ENCODE assay signal across 17 cellular contexts in the genomic region with DNA sequence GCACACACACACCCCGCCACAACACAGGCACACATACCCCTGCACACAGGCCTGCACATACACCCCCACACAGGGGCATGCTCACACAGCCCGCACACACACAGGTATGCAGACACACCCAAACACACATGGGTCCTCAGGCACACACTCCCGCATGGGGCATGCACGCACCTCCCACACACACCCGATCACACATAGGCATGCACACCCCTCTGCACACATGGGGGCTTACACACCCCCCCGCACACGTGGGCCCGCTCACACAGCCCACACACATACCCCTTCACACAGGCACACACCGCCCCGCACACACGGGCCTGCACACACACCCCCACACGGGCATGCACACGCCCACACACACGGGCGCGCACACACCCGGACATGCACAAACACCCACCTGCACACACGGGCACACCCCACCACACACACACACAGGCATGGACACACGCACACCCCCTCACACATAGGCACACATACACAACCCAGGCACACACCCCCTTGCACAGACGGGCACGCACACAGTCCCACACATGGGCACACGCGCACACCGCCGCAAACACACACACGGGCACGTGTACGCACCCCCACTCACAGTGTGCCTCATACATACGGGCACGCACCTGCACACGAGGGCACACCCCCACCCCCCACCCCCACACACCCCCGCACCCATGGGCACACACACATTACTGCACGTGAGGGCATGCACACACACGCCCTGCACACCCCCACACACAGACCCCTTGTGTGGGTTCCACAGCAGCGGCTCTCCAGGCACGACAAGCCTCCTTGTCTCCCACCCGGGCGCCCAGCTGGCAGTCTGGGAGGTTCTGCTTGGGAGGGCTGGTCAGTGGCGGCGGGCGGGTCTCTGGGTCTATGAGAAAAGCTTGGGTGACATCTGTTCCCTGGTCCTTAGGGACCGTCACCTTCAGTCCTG. TPM values are rescaled to one million over a fixed set of nuclear protein-coding genes. Genes with fewer than 3 reads are reported as not detected.
A peak's percentile ranks its signal among the peaks of the same experiment; 100 is the strongest.
DNase-seq lines count a peak whose midpoint lies in the region; TF ChIP-seq lines count a peak whose summit lies in the region.
"Had no signal": no experiment of that assay in that cellular context is flagged by ENCODE, and none has a peak within 500 bp of the region (broad histone marks: within the 10 kb centered on the region; RNA-seq: fewer than 3 reads in every experiment).

No MANE protein-coding gene starts in this region.

- no peak for TF ChIP-seq CTCF in GM13976 (IDR thresholded peaks at IDR 0.05; ENCODE audit: borderline replicate concordance, control extremely low read depth, extremely low read depth, insufficient read depth, missing control alignments)
- no peak for TF ChIP-seq CTCF in HEK293 (tag by site-specific recombination; IDR thresholded peaks at IDR 0.05)
- TF ChIP-seq CTCF in glutamatergic neuron (IDR thresholded peaks at IDR 0.05; ENCODE audit: partially characterized antibody, unreplicated experiment): no peak
- TF ChIP-seq CTCF in esophagus squamous epithelium (IDR thresholded peaks at IDR 0.05): no peak

- H3K27me3 ChIP-seq in trophoblast cell (ENCODE audit: insufficient read depth, low read length): no peaks in the 10 kb centered on the region
- H3K27me3 ChIP-seq in esophagus squamous epithelium: no peaks in the 10 kb centered on the region
- H3K27me3 ChIP-seq: BE2C, MG63 had no signal

- H3K4me2 ChIP-seq in trophoblast cell (ENCODE audit: low read length): no peak overlapping the region

- WGBS in trophoblast cell (ENCODE audit: extremely low coverage, insufficient coverage, insufficient read length): no CpG with 5 or more reads among the region's 42 CpGs
- 86 to 88% methylated on average over 21 to 29 of the region's 42 CpGs for WGBS in esophagus squamous epithelium, 2 donors

- no peak overlapping the region for H2BK12ac ChIP-seq in trophoblast cell (ENCODE audit: low read length)

- H3K14ac ChIP-seq in trophoblast cell (ENCODE audit: low read length): no peak overlapping the region

- no peaks in the 10 kb centered on the region for H3K79me1 ChIP-seq in trophoblast cell (ENCODE audit: low read length)

- H3K79me2 ChIP-seq in trophoblast cell (ENCODE audit: control insufficient read depth, insufficient read depth, low read length, poor library complexity): no peaks in the 10 kb centered on the region

- H3K27ac Mint-ChIP-seq in glutamatergic neuron (ENCODE audit: unreplicated experiment): peak overlapping the region; percentile 55

- H4K91ac ChIP-seq in trophoblast cell (ENCODE audit: low read depth, low read length): no peak overlapping the region

- no peak overlapping the region for H4K12ac ChIP-seq in trophoblast cell (ENCODE audit: low read depth, low read length)

- H2AK5ac ChIP-seq in trophoblast cell (ENCODE audit: low read length): no peak overlapping the region

- no peak overlapping the region for H3K23ac ChIP-seq in trophoblast cell (ENCODE audit: low read length)

- H3K4me3 ChIP-seq in HEK293 (ENCODE audit: low read depth, low read length): no peak overlapping the region
- H3K4me3 ChIP-seq in trophoblast cell (ENCODE audit: low read depth, low read length): peak overlapping the region; percentile 52
- no peak overlapping the region for H3K4me3 ChIP-seq in esophagus squamous epithelium
- H3K4me3 ChIP-seq: MG63 had no signal

- H3K4me3 Mint-ChIP-seq in glutamatergic neuron (ENCODE audit: unreplicated experiment): peak overlapping the region; percentile 11

- no peaks in the 10 kb centered on the region for H3K4me1 ChIP-seq in HEK293 (ENCODE audit: control insufficient read depth, insufficient read depth, low read length)
- H3K4me1 ChIP-seq in trophoblast cell (ENCODE audit: control insufficient read depth in 1 of 2, insufficient read depth in 2 of 2, low read length in 2 of 2): no peaks in the 10 kb centered on the region
- H3K4me1 ChIP-seq in esophagus squamous epithelium: no peaks in the 10 kb centered on the region
- H3K4me1 ChIP-seq: BE2C had no signal

- H3K9ac ChIP-seq in trophoblast cell (ENCODE audit: low read length): no peak overlapping the region

- no peak overlapping the region for H2BK5ac ChIP-seq in trophoblast cell (ENCODE audit: low read depth, low read length, poor library complexity)

- no peak for TF ChIP-seq POLR2A in esophagus squamous epithelium (IDR thresholded peaks at IDR 0.05)

- no peak overlapping the region for H4K8ac ChIP-seq in trophoblast cell (ENCODE audit: low read depth, low read length)

- POLR2A ChIA-PET in HEK293 (lab: Yijun Ruan, JAX): no interaction called here

- H3K9me3 ChIP-seq in HEK293 (ENCODE audit: control insufficient read depth, insufficient read depth, low read depth, low read length) (no peaks in the 10 kb centered on the region), trophoblast cell (ENCODE audit: insufficient read depth, low read depth, low read length) (peaks cover 8% of the 10 kb centered on the region), esophagus squamous epithelium (no peaks in the 10 kb centered on the region)
- H3K9me3 ChIP-seq: BE2C, MG63 had no signal

- intact Hi-C loops in esophagus squamous epithelium (cut with DNase I): no loop called here

- H3K18ac ChIP-seq in trophoblast cell (ENCODE audit: low read length): no peak overlapping the region

- H2AFZ ChIP-seq in trophoblast cell (ENCODE audit: insufficient read depth, low read length, poor library complexity): no peak overlapping the region

- H3K4me1 Mint-ChIP-seq in glutamatergic neuron (ENCODE audit: low read depth, unreplicated experiment): no peaks in the 10 kb centered on the region

- in situ Hi-C loops in GM13976 (cut with MboI; ENCODE audit: low sequenced_read_pairs, unreplicated experiment): no loop called here

- H3K9me3 Mint-ChIP-seq in glutamatergic neuron (ENCODE audit: unreplicated experiment): peaks cover 6% of the 10 kb centered on the region
- H3K9me3 Mint-ChIP-seq: CD8-positive, alpha-beta memory T cell had no signal

- no peak overlapping the region for H3K4ac ChIP-seq in trophoblast cell (ENCODE audit: low read depth, low read length)

- H3K27ac ChIP-seq in HEK293 (ENCODE audit: extremely low read depth, low read depth, low read length) (no peak overlapping the region), trophoblast cell (ENCODE audit: low read depth, low read length) (no peak overlapping the region), esophagus squamous epithelium (no peak overlapping the region)
- H3K27ac ChIP-seq: RWPE1 had no signal

- H3K27me3 Mint-ChIP-seq in glutamatergic neuron (ENCODE audit: unreplicated experiment): peaks cover 5% of the 10 kb centered on the region
- H3K27me3 Mint-ChIP-seq: CD8-positive, alpha-beta memory T cell had no signal

- H3K36me3 ChIP-seq in HEK293 (ENCODE audit: control insufficient read depth in 2 of 2, insufficient read depth in 1 of 2, low read length in 2 of 2) (peaks cover 31 to 75% of the 10 kb centered on the region in 2 experiments; a peak in 2 of 3 replicates), trophoblast cell (ENCODE audit: control insufficient read depth in 1 of 2, insufficient read depth in 2 of 2, low read length in 2 of 2) (peaks cover 65 to 66% of the 10 kb centered on the region in 2 experiments), esophagus squamous epithelium (peaks cover 19 to 77% (median 49%) of the 10 kb centered on the region in 3 donors)

- CTCF ChIA-PET in HEK293 (lab: Yijun Ruan, JAX): no interaction called here

- peaks cover 4% of the 10 kb centered on the region for H3K36me3 Mint-ChIP-seq in glutamatergic neuron (ENCODE audit: unreplicated experiment)

- DNase-seq in GM13976 (ENCODE audit: low spot score) (peak; percentile 27), glutamatergic neuron (no peak), trophoblast cell (no peak), esophagus squamous epithelium (lab: John Stamatoyannopoulos, UW) (no peak)
- no peak for DNase-seq in stimulated activated naive CD4-positive, alpha-beta T cell treated with Interleukin-2 at 50 U/mL for 16 hours (lab: John Stamatoyannopoulos, UW)
- no peak for DNase-seq in effector CD4-positive, alpha-beta T cell
- DNase-seq: BE2C; CD8-positive, alpha-beta memory T cell; GF-D8; GOT3; MG63; NCI-H1105; NCI-H187; NCI-H69; NK-92 treated with Interleukin-12 subunit alpha and Interleukin-12 subunit beta, amount 100 ng/mL, for 24 hours had no signal

- no peak overlapping the region for H2BK120ac ChIP-seq in trophoblast cell (ENCODE audit: insufficient read depth, low read length, poor library complexity)

TF ChIP-seq in HEK293, 187 proteins besides CTCF, POLR2A, EP300 and RAD21 (continues in another document):
- TF ChIP-seq TCF7L2 (IDR thresholded peaks at IDR 0.05; ENCODE audit: borderline replicate concordance, low read depth, low read length): no peak
- TF ChIP-seq, protein P1, sequence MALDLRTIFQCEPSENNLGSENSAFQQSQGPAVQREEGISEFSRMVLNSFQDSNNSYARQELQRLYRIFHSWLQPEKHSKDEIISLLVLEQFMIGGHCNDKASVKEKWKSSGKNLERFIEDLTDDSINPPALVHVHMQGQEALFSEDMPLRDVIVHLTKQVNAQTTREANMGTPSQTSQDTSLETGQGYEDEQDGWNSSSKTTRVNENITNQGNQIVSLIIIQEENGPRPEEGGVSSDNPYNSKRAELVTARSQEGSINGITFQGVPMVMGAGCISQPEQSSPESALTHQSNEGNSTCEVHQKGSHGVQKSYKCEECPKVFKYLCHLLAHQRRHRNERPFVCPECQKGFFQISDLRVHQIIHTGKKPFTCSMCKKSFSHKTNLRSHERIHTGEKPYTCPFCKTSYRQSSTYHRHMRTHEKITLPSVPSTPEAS (tag by site-specific recombination; IDR thresholded peaks at IDR 0.05): peak; percentile 78

RNA-seq across cellular contexts. Expression of a gene that starts 8.2 kb away (rescaled TPM):
- total RNA-seq in glutamatergic neuron (ENCODE audit: unreplicated experiment) (34.9 TPM), esophagus squamous epithelium (10 to 100 TPM in 3 of 4 donors, 1 to 10 TPM in 1; 9.9 to 40.1 (median 24.1) TPM)
- 23.5 and 23.7 TPM in 2 replicates for polyA plus RNA-seq in trophoblast cell (2013)

RNA-seq across cellular contexts. Expression of a gene that starts 30.3 kb away (rescaled TPM):
- total RNA-seq in glutamatergic neuron (ENCODE audit: unreplicated experiment): 10.2 TPM
- 5.2 and 6.0 TPM in 2 replicates for polyA plus RNA-seq in trophoblast cell (2013)
- total RNA-seq in esophagus squamous epithelium: under 1 TPM; under 0.01 to 1.00 (median 0.28) TPM

RNA-seq across cellular contexts. Expression of a gene that starts 32.1 kb away (rescaled TPM):
- total RNA-seq in glutamatergic neuron (ENCODE audit: unreplicated experiment): 32.1 TPM
- polyA plus RNA-seq in trophoblast cell (2013): 23.7 and 23.9 TPM in 2 replicates
- 10 to 100 TPM; 27.0 to 53.8 (median 32.6) TPM for total RNA-seq in esophagus squamous epithelium

RNA-seq across cellular contexts. Expression of a gene that starts 44.3 kb away (rescaled TPM):
- total RNA-seq in glutamatergic neuron (ENCODE audit: unreplicated experiment): 56.9 TPM
- 66.1 and 71.8 TPM in 2 replicates for polyA plus RNA-seq in trophoblast cell (2013)
- 10 to 100 TPM; 20.0 to 55.0 (median 34.6) TPM for total RNA-seq in esophagus squamous epithelium
- polyA plus RNA-seq: CD8-positive, alpha-beta memory T cell had no signal

RNA-seq across cellular contexts. Expression of a gene that starts 58.7 kb away (rescaled TPM):
- total RNA-seq in glutamatergic neuron (ENCODE audit: unreplicated experiment) (38.4 TPM), esophagus squamous epithelium (10 to 100 TPM in 2 of 4 donors, 1 to 10 TPM in 2; 4.7 to 28.3 (median 14.4) TPM)
- 3.1 and 3.5 TPM in 2 replicates for polyA plus RNA-seq in trophoblast cell (2013)
- total RNA-seq: CD8-positive, alpha-beta memory T cell had no signal
- polyA plus RNA-seq: CD8-positive, alpha-beta memory T cell had no signal
